15 cellular contexts compared by ENCODE assay signal in genomic region chr14:55604467-55604866, GRCh38. TPM values are rescaled to one million over a fixed set of nuclear protein-coding genes. Genes with fewer than 3 reads are reported as not detected.
DNase-seq lines count a peak whose midpoint lies in the region; ATAC-seq, FAIRE-seq and TF ChIP-seq lines count a peak whose summit lies in the region.
"Had no signal": no experiment of that assay in that cellular context is flagged by ENCODE, and none has a peak within 500 bp of the region (broad histone marks: within the 10 kb centered on the region; RNA-seq: fewer than 3 reads in every experiment).

No MANE protein-coding gene starts in this region.

- no peak for ATAC-seq in IMR-90 (ENCODE audit: low read depth)

- no peak overlapping the region for H4K8ac ChIP-seq in IMR-90 (ENCODE audit: low read depth in 2 of 2, low read length in 2 of 2)

- H3K27me3 ChIP-seq in IMR-90 (ENCODE audit: control insufficient read depth, insufficient read depth, low read length) (no peaks in the 10 kb centered on the region), ascending aorta (no peaks in the 10 kb centered on the region), tibial artery (no peaks in the 10 kb centered on the region)

- no peak overlapping the region; the same call in 1 of the 2 replicates for H2AK5ac ChIP-seq in IMR-90 (ENCODE audit: low read depth, low read length)

- peaks cover 10% of the 10 kb centered on the region for H3K9me1 ChIP-seq in IMR-90 (ENCODE audit: insufficient read depth, low read length)

- in situ Hi-C loops in IMR-90 (cut with MboI; ENCODE audit: low sequenced_read_pairs) = no loop called here

- H3K14ac ChIP-seq in IMR-90 (replicated peaks; ENCODE audit: low read depth, low read length) = 0 out of 2 replicates have a peak overlapping the region, but pooled peaks have one; percentile 59

- no peak overlapping the region for H3K18ac ChIP-seq in IMR-90 (ENCODE audit: low read depth, low read length)

- intact Hi-C loops in IMR-90 (cut with micrococcal nuclease) = no loop called here
- intact Hi-C loops in ascending aorta (cut with DNase I) = no loop called here
- intact Hi-C loops in tibial artery (cut with DNase I; ENCODE audit: low total_unique reads) = no loop called here

- no TSS peak for BruUV-seq in IMR-90 (replicated peaks; lab: Mats Ljungman, UMichigan)

- H4K91ac ChIP-seq in IMR-90 (ENCODE audit: insufficient read depth, low read depth, low read length) = no peak overlapping the region

- peak; percentile 81 for FAIRE-seq in HTR-8/SVneo (lab: Jason Lieb, UNC)

- H4K20me1 ChIP-seq in IMR-90 (ENCODE audit: insufficient read depth, low read length) = peaks cover 44% of the 10 kb centered on the region

- no peak overlapping the region for H3K4ac ChIP-seq in IMR-90 (ENCODE audit: low read depth, low read length)

- CTCF ChIA-PET in IMR-90 (lab: Yijun Ruan, JAX) = no interaction called here

- no peak overlapping the region for H3K27ac ChIP-seq in IMR-90 (ENCODE audit: insufficient read depth, low read length)
- peak overlapping the region; percentile 17 to 47 for H3K27ac ChIP-seq in ascending aorta
- H3K27ac ChIP-seq in tibial artery = peak overlapping the region; percentile 45 to 49
- no peak overlapping the region for H3K27ac ChIP-seq in caudate nucleus (ENCODE audit: low read depth, low read length)
- H3K27ac ChIP-seq: KMS-11 had no signal

- H3K56ac ChIP-seq in IMR-90 (ENCODE audit: extremely low read depth, insufficient read depth, low read length) = no peak overlapping the region

- H3K9ac ChIP-seq in IMR-90 (ENCODE audit: low read depth, low read length) = no peak overlapping the region
- H3K9ac ChIP-seq: KMS-11, SK-N-SH had no signal

- no peak overlapping the region for H2AK9ac ChIP-seq in IMR-90 (replicated peaks; ENCODE audit: low read depth, low read length, poor library complexity)

- POLR2A ChIA-PET in IMR-90 (lab: Charles Lee; ENCODE audit: unreplicated experiment) = no interaction called here

- no peak for TF ChIP-seq CTCF in IMR-90 (conservative IDR thresholded peaks at IDR 0.05; ENCODE audit: low read depth, low read length)
- no peak for TF ChIP-seq CTCF in ascending aorta (IDR thresholded peaks at IDR 0.05)
- TF ChIP-seq CTCF in tibial artery (IDR thresholded peaks at IDR 0.05) = no peak

- no peak overlapping the region for H2AFZ ChIP-seq in IMR-90 (replicated peaks; ENCODE audit: low read length, poor library complexity)

- no peak overlapping the region for H2BK15ac ChIP-seq in IMR-90 (ENCODE audit: low read depth, low read length)

- no peak overlapping the region for H4K5ac ChIP-seq in IMR-90 (ENCODE audit: low read depth, low read length)

- H3K9me3 ChIP-seq in IMR-90 (ENCODE audit: control insufficient read depth, insufficient read depth, low read length) = peaks cover under 1% of the 10 kb centered on the region; the same call in 1 of the 2 replicates
- peaks cover 0 to under 1% of the 10 kb centered on the region in 2 donors for H3K9me3 ChIP-seq in ascending aorta
- H3K9me3 ChIP-seq in tibial artery = no peaks in the 10 kb centered on the region
- H3K9me3 ChIP-seq: SK-N-SH had no signal

- H3K4me3 ChIP-seq in IMR-90 (ENCODE audit: insufficient read depth, low read depth, low read length) (no peak overlapping the region), ascending aorta (no peak overlapping the region), tibial artery (no peak overlapping the region)

- H3K23ac ChIP-seq in IMR-90 (ENCODE audit: low read depth, low read length) = no peak overlapping the region; the same call in 1 of the 2 replicates

- no peak for TF ChIP-seq RAD21 in IMR-90 (IDR thresholded peaks at IDR 0.05; ENCODE audit: low read length)

- dilution Hi-C loops in IMR-90 (cut with HindIII; ENCODE audit: low sequenced_read_pairs, unreplicated experiment) = no loop called here

- DNase-seq in HTR-8/SVneo (ENCODE audit: insufficient read length, low spot score) (no peak), IMR-90 (no peak), ascending aorta (ENCODE audit: low spot score in 2 of 2) (no peak), tibial artery (no peak), caudate nucleus (lab: John Stamatoyannopoulos, UW) (no peak), KG1 (lab: John Stamatoyannopoulos, UW) (no peak)
- no peak for DNase-seq in activated CD4-positive, alpha-beta T cell treated with anti-CD3 and anti-CD28 coated beads, Interleukin-2, amount 50 U/mL, for 4 hours
- DNase-seq: DND-41, HCEC 1CT, NCI-H1417, NCI-H187 treated with DMSO at 0.1 percent for 48 hours, NCI-H345, NCI-H524 treated with DMSO at 0.1 percent for 48 hours, SK-N-SH had no signal

- no peak overlapping the region for H2BK20ac ChIP-seq in IMR-90 (ENCODE audit: low read depth, low read length)

- no peak overlapping the region for H2BK120ac ChIP-seq in IMR-90 (ENCODE audit: low read depth, low read length)

- no peak for TF ChIP-seq POLR2A in IMR-90 (IDR thresholded peaks at IDR 0.05; ENCODE audit: low read depth, low read length)

- no peak overlapping the region for H2BK5ac ChIP-seq in IMR-90 (ENCODE audit: low read depth, low read length, poor library complexity, severe bottlenecking)

- H3K4me2 ChIP-seq in IMR-90 (ENCODE audit: low read depth, low read length) = no peak overlapping the region
- H3K4me2 ChIP-seq: KMS-11, SK-N-SH had no signal

- H3K4me1 ChIP-seq in IMR-90 (ENCODE audit: control insufficient read depth, insufficient read depth, low read length) = peaks cover 13% of the 10 kb centered on the region
- peaks cover 0 to 31% of the 10 kb centered on the region in 2 donors for H3K4me1 ChIP-seq in ascending aorta
- peaks cover 0 to 87% (median 31%) of the 10 kb centered on the region in 4 donors for H3K4me1 ChIP-seq in tibial artery

- H3K36me3 ChIP-seq in IMR-90 (ENCODE audit: control insufficient read depth, insufficient read depth, low read length) = peaks cover 4% of the 10 kb centered on the region
- no peaks in the 10 kb centered on the region for H3K36me3 ChIP-seq in ascending aorta
- H3K36me3 ChIP-seq in tibial artery = peaks cover 0 to 4% (median 0%) of the 10 kb centered on the region in 3 donors

- peaks cover 30 to 63% of the 10 kb centered on the region in 2 experiments for H3K79me1 ChIP-seq in IMR-90 (ENCODE audit: low read depth in 1 of 2, low read length in 2 of 2)

TF ChIP-seq in IMR-90, 13 proteins besides CTCF, POLR2A, EP300 and RAD21:
- no peak for TF ChIP-seq NFE2L2 (IDR thresholded peaks at IDR 0.05; ENCODE audit: low read depth, low read length)
- TF ChIP-seq, protein P1, sequence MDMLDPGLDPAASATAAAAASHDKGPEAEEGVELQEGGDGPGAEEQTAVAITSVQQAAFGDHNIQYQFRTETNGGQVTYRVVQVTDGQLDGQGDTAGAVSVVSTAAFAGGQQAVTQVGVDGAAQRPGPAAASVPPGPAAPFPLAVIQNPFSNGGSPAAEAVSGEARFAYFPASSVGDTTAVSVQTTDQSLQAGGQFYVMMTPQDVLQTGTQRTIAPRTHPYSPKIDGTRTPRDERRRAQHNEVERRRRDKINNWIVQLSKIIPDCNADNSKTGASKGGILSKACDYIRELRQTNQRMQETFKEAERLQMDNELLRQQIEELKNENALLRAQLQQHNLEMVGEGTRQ (IDR thresholded peaks at IDR 0.05; ENCODE audit: low read depth, low read length) = no peak
- no peak for TF ChIP-seq RFX5 (IDR thresholded peaks at IDR 0.05; ENCODE audit: low read depth, low read length)
- no peak for TF ChIP-seq SMC3 (IDR thresholded peaks at IDR 0.05; ENCODE audit: low read depth, low read length)
- TF ChIP-seq MAFK (IDR thresholded peaks at IDR 0.05; ENCODE audit: low read depth, low read length) = no peak
- no peak for TF ChIP-seq BHLHE40 (IDR thresholded peaks at IDR 0.05; ENCODE audit: low read depth, low read length)
- no peak for TF ChIP-seq MAZ (IDR thresholded peaks at IDR 0.05; ENCODE audit: borderline replicate concordance, low read depth, low read length)
- no peak for TF ChIP-seq ELK1 (IDR thresholded peaks at IDR 0.05; ENCODE audit: borderline replicate concordance, low read depth, low read length)
- no peak for TF ChIP-seq CEBPB (IDR thresholded peaks at IDR 0.05; ENCODE audit: low read depth, low read length)
- TF ChIP-seq MXI1 (IDR thresholded peaks at IDR 0.05; ENCODE audit: borderline replicate concordance, low read depth, low read length) = no peak
- no peak for TF ChIP-seq FOS (IDR thresholded peaks at IDR 0.05; ENCODE audit: low read depth, low read length)
- no peak for TF ChIP-seq CHD1 (IDR thresholded peaks at IDR 0.05; ENCODE audit: low read depth, low read length)
- TF ChIP-seq RCOR1 (IDR thresholded peaks at IDR 0.05; ENCODE audit: insufficient replicate concordance, low read length) = no peak

RNA-seq across cellular contexts. Expression of gene KTN1, which starts 24.5 kb away (rescaled TPM):
- total RNA-seq in IMR-90 (2012; rRNA removed) = 57.2 and 149 TPM in 2 replicates
- 36.9 and 42.1 TPM in 2 replicates for polyA plus RNA-seq in IMR-90 (2012; rRNA removed)
- 3.5 and 4.0 TPM in 2 replicates for polyA plus RNA-seq in IMR-90 (2012; cell fraction: cytosol; rRNA removed)
- 3.2 and 30.4 TPM in 2 replicates for polyA plus RNA-seq in IMR-90 (2012; cell fraction: nucleus; rRNA removed; ENCODE audit: low replicate concordance)
- 36.3 TPM for total RNA-seq in ascending aorta

Comparison
In these comparisons a context has a peak if more than half of its experiments do, and no peak if none do; other contexts are left out.
1. H3K27ac ChIP-seq: peak in ascending aorta (2 of 2) and tibial artery (2 of 2); none in IMR-90 (single experiment) and caudate nucleus (single experiment).